ENCODE assay signal across 20 cellular contexts in the genomic region with DNA sequence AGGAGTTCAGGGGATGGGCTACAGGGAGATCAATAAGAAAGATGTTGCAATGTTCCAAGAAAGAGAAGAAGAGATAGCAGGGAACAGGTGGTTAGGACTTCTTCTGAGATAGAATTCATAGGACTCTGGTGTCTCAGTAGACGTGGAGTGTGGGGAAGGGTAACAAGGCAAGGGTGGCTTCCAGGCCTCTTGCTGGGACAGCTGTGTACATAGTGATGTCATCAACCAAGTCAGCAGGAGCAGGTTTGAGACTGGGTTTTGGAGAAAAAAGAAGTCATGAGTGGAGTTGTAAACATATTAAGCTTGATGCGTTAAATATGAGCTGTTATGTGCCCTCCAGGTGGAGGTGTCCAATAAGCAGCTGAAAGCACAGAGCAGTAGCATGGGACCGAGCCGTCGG.
"Had no signal": no experiment of that assay in that cellular context is flagged by ENCODE, and none has a peak within 500 bp of the region (broad histone marks: within the 10 kb centered on the region; RNA-seq: fewer than 3 reads in every experiment).

No MANE protein-coding gene starts in this region.

- H3K27ac ChIP-seq: coronary artery, esophagus squamous epithelium, gastrocnemius medialis, ovary, prostate gland, thoracic aorta, VCaP had no signal

- H3K4me1 ChIP-seq: esophagus squamous epithelium, prostate gland had no signal

- DNase-seq: activated CD4-positive, alpha-beta memory T cell treated with anti-CD3 and anti-CD28 coated beads, Interleukin-2, amount 10 ng/mL, durations not matched to agents 7 days and 5 days; activated CD4-positive, alpha-beta T cell treated with anti-CD3 and anti-CD28 coated beads, Interleukin-2, amount 10 ng/mL, durations not matched to agents 24 days and 14 days; activated effector memory CD4-positive, alpha-beta T cell treated with anti-CD3 and anti-CD28 coated beads, Interleukin-2, amount 50 U/mL, for 16 hours; activated naive CD4-positive, alpha-beta T cell treated with anti-CD3 and anti-CD28 coated beads, Interleukin-2, amount 10 ng/mL, durations not matched to agents 7 days and 5 days; amygdala; cerebellar nuclear complex; esophagus squamous epithelium; gastrocnemius medialis; hippocampal formation; left ventricle myocardium superior; mammary epithelial cell; natural killer cell; ovary; stimulated activated CD4-positive, alpha-beta T cell treated with anti-CD3 and anti-CD28 coated beads, Interleukin-4, amount 100 ng/mL, for 24 hours; stimulated activated naive CD4-positive, alpha-beta T cell treated with Interleukin-2 at 50 U/mL for 16 hours had no signal

- H3K9me3 ChIP-seq: esophagus squamous epithelium, gastrocnemius medialis, ovary, prostate gland, thoracic aorta had no signal

- H3K4me3 ChIP-seq: coronary artery, esophagus squamous epithelium, gastrocnemius medialis, ovary, prostate gland, thoracic aorta had no signal

- H3K27me3 ChIP-seq: esophagus squamous epithelium, gastrocnemius medialis, ovary had no signal

- H3K36me3 ChIP-seq: esophagus squamous epithelium, gastrocnemius medialis, ovary, prostate gland, thoracic aorta had no signal

- ATAC-seq: activated CD4-positive, CD25-positive, alpha-beta regulatory T cell treated with anti-CD3 and anti-CD28 coated beads, Interleukin-2, amount 50 U/mL, for 24 hours; gastrocnemius medialis; left ventricle myocardium superior; natural killer cell had no signal
